Comparison of ENCODE assay signal across 23 cellular contexts in the genomic region with DNA sequence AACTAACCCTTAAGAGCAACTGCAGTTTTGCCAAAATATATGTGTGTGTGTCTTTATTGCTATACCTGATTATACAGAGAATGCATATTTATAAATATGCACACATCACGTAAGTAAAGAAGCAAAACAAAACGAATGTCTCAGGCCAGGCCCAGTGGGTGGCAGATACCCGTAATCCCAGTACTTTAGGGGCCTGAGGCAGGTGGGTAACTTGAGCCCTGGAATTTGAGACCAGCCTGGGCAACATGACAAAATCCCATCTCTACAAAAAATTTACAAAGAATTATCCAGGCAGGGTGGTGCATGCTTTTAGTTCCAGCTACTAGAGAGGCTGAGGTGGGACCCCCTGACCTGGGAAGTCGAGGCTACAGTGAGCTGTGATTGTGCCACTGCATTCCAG.
"Had no signal": no experiment of that assay in that cellular context is flagged by ENCODE, and none has a peak within 500 bp of the region (broad histone marks: within the 10 kb centered on the region; RNA-seq: fewer than 3 reads in every experiment).

No MANE protein-coding gene starts in this region.

- H3K4me3 ChIP-seq: MG63 had no signal

- H3K4me1 Mint-ChIP-seq: T-helper 17 cell had no signal

- DNase-seq: IMR-90, Karpas-422, KG1, MG63, NCI-H1092, NCI-H1105 treated with DMSO at 0.1 percent for 48 hours, NCI-H1417 treated with DMSO at 0.1 percent for 48 hours, NCI-H146, NCI-H1694 treated with DMSO at 0.1 percent for 48 hours, NCI-H1930, NCI-H2081, NCI-H2227 treated with DMSO at 0.1 percent for 48 hours, NCI-H524, NCI-H526 treated with DMSO at 0.1 percent for 48 hours, NCI-H748 treated with DMSO at 0.1 percent for 48 hours, PC-3, SHP77, T-helper 1 cell, T-helper 17 cell had no signal

- ATAC-seq: HepG2, Panc1, PC-3, SK-N-SH treated with all-trans-retinoic acid at 6 μM for 48 hours, T-helper 17 cell had no signal

- H3K4me3 Mint-ChIP-seq: T-helper 17 cell had no signal

- H3K27me3 Mint-ChIP-seq: T-helper 17 cell had no signal

- H3K27ac ChIP-seq: RWPE1 had no signal

- H3K36me3 ChIP-seq: MG63 had no signal

- H3K9me3 ChIP-seq: MG63 had no signal

- H3K27me3 ChIP-seq: MG63 had no signal

- H3K27ac Mint-ChIP-seq: T-helper 17 cell had no signal
